23 cellular contexts compared by ENCODE assay signal in genomic region chr17:27497696-27498095, GRCh38. TPM values are rescaled to one million over a fixed set of nuclear protein-coding genes. Genes with fewer than 3 reads are reported as not detected.
DNase-seq lines count a peak whose midpoint lies in the region; ATAC-seq and TF ChIP-seq lines count a peak whose summit lies in the region.
"Had no signal": no experiment of that assay in that cellular context is flagged by ENCODE, and none has a peak within 500 bp of the region (broad histone marks: within the 10 kb centered on the region; RNA-seq: fewer than 3 reads in every experiment).

No MANE protein-coding gene starts in this region.

- CTCF ChIA-PET in MCF 10A (lab: Yijun Ruan, JAX) = interaction anchor here (0.6 to 12.2 kb wide), 4 partner anchors 28 to 143 kb away, joined by 3 to 196 read pairs (median 4); no protein-coding TSS in a partner anchor

- no peak overlapping the region for H3K27ac Mint-ChIP-seq in MCF 10A (ENCODE audit: low read depth, unreplicated experiment)
- H3K27ac Mint-ChIP-seq: activated T-cell treated with anti-CD3 and anti-CD28 coated beads, Interleukin-2, amount 50 U/mL, for 24 hours had no signal

- H3K27me3 ChIP-seq in hepatocyte = no peaks in the 10 kb centered on the region
- no peaks in the 10 kb centered on the region for H3K27me3 ChIP-seq in smooth muscle cell (ENCODE audit: low read depth)
- no peaks in the 10 kb centered on the region for H3K27me3 ChIP-seq in GM23248 (replicated peaks; ENCODE audit: insufficient read depth)
- H3K27me3 ChIP-seq: adrenal gland had no signal

- H3K36me3 Mint-ChIP-seq in MCF 10A (ENCODE audit: insufficient read depth, unreplicated experiment) = peaks cover 6% of the 10 kb centered on the region

- H4K20me1 ChIP-seq in hepatocyte (ENCODE audit: insufficient read depth, poor library complexity, severe bottlenecking) = no peaks in the 10 kb centered on the region
- peaks cover 98% of the 10 kb centered on the region for H4K20me1 ChIP-seq in smooth muscle cell (ENCODE audit: low read depth)
- no peaks in the 10 kb centered on the region for H4K20me1 ChIP-seq in GM23248 (ENCODE audit: insufficient read depth)

- ATAC-seq in HG03457 (IDR thresholded peaks at IDR 0.05; ENCODE audit: unreplicated experiment) (no peak), GM21723 (IDR thresholded peaks at IDR 0.05; ENCODE audit: unreplicated experiment) (no peak)

- POLR2A ChIA-PET in MCF 10A (lab: Yijun Ruan, JAX) = interaction anchor here (1.0 to 1.6 kb wide), 4 partner anchors 19 to 203 kb away, joined by 3 to 6 read pairs (median 4); partner anchors contain the start of gene WSB1

- H3K4me1 ChIP-seq in hepatocyte (ENCODE audit: insufficient read depth) = peaks cover 48% of the 10 kb centered on the region
- peaks cover 48% of the 10 kb centered on the region for H3K4me1 ChIP-seq in smooth muscle cell (ENCODE audit: low read depth)
- H3K4me1 ChIP-seq in GM23248 (ENCODE audit: insufficient read depth) = peaks cover 20% of the 10 kb centered on the region

- H3F3A ChIP-seq in smooth muscle cell (ENCODE audit: low read depth) (peaks cover 18% of the 10 kb centered on the region), GM23248 (ENCODE audit: insufficient read depth) (no peaks in the 10 kb centered on the region)

- H3K27me3 Mint-ChIP-seq in MCF 10A (ENCODE audit: insufficient read depth, unreplicated experiment) = no peaks in the 10 kb centered on the region
- H3K27me3 Mint-ChIP-seq: activated T-cell treated with anti-CD3 and anti-CD28 coated beads, Interleukin-2, amount 50 U/mL, for 24 hours had no signal

- H3K9ac ChIP-seq in smooth muscle cell (ENCODE audit: low read depth) (no peak overlapping the region), GM23248 (no peak overlapping the region)

- peak; percentile 13 for TF ChIP-seq POLR2A in GM18526 (IDR thresholded peaks at IDR 0.05; ENCODE audit: extremely low read depth, insufficient read length)

- DNase-seq in MCF 10A (ENCODE audit: unreplicated experiment) (peak; percentile 73), hepatocyte (ENCODE audit: low spot score) (no peak), smooth muscle cell (lab: John Stamatoyannopoulos, UW; ENCODE audit: unreplicated experiment) (no peak), dedifferentiated amniotic fluid mesenchymal stem cell (ENCODE audit: extremely low spot score) (no peak), GM23248 (no peak)
- DNase-seq: ACHN; activated CD4-positive, CD25-positive, alpha-beta regulatory T cell treated with anti-CD3 and anti-CD28 coated beads, Interleukin-2, amount 50 U/mL, for 72 hours; activated naive CD4-positive, alpha-beta T cell; activated T-cell treated with anti-CD3 and anti-CD28 coated beads, Interleukin-2, amount 50 U/mL, for 24 hours; adrenal gland; DMS153; foreskin fibroblast; GDM1; islet precursor cell; NCI-H1048; NCI-H1930; OCI-M1; Right ventricle myocardium superior had no signal

- peak overlapping the region; percentile 73 for H3K4me2 ChIP-seq in hepatocyte
- no peak overlapping the region for H3K4me2 ChIP-seq in smooth muscle cell
- no peak overlapping the region for H3K4me2 ChIP-seq in GM23248 (ENCODE audit: unreplicated experiment)

- H3K9me3 Mint-ChIP-seq in MCF 10A (ENCODE audit: unreplicated experiment) = peaks cover 7% of the 10 kb centered on the region

- H3K4me3 Mint-ChIP-seq in MCF 10A (ENCODE audit: unreplicated experiment) = no peak overlapping the region
- H3K4me3 Mint-ChIP-seq: activated T-cell treated with anti-CD3 and anti-CD28 coated beads, Interleukin-2, amount 50 U/mL, for 24 hours; CD14-positive monocyte had no signal

- H3K36me3 ChIP-seq in hepatocyte (replicated peaks; ENCODE audit: insufficient read depth, low read depth) (no peaks in the 10 kb centered on the region), smooth muscle cell (ENCODE audit: low read depth) (no peaks in the 10 kb centered on the region), GM23248 (ENCODE audit: low read depth) (no peaks in the 10 kb centered on the region)
- H3K36me3 ChIP-seq: adrenal gland had no signal

- peaks cover 17% of the 10 kb centered on the region for H3K4me1 Mint-ChIP-seq in MCF 10A (ENCODE audit: insufficient read depth, unreplicated experiment)

- in situ Hi-C loops in GM23248 (cut with MboI) = loop anchor here (10.0 kb wide), 1 partner anchor 153 kb away; no protein-coding TSS in a partner anchor

- peak overlapping the region; percentile 98 for H3K27ac ChIP-seq in hepatocyte
- H3K27ac ChIP-seq in smooth muscle cell (ENCODE audit: low read depth) = peak overlapping the region; percentile 44
- H3K27ac ChIP-seq in GM23248 = no peak overlapping the region
- H3K27ac ChIP-seq: adrenal gland, coronary artery had no signal

- WGBS in hepatocyte (ENCODE audit: low lambda C conversion rate, missing lambda C conversion rate) = 94% methylated on average over 5 of the region's 5 CpGs
- 87% methylated on average over 5 of the region's 5 CpGs for WGBS in smooth muscle cell (ENCODE audit: low lambda C conversion rate)
- WGBS in GM23248 (ENCODE audit: low coverage in 1 of 2, low lambda C conversion rate in 2 of 2, missing lambda C conversion rate in 2 of 2), 2 experiments = 70 to 75% methylated on average over 5 of the region's 5 CpGs

- TF ChIP-seq CTCF in MCF 10A (IDR thresholded peaks at IDR 0.05; ENCODE audit: unreplicated experiment) = no peak
- no peak for TF ChIP-seq CTCF in hepatocyte (IDR thresholded peaks at IDR 0.05; ENCODE audit: poor library complexity)
- TF ChIP-seq CTCF in smooth muscle cell (IDR thresholded peaks at IDR 0.05; ENCODE audit: borderline replicate concordance, insufficient read depth, poor library complexity, severe bottlenecking) = no peak

- H3K9me3 ChIP-seq in hepatocyte (ENCODE audit: low read depth) = no peaks in the 10 kb centered on the region
- H3K9me3 ChIP-seq in smooth muscle cell (replicated peaks; ENCODE audit: low read depth) = no peaks in the 10 kb centered on the region
- no peaks in the 10 kb centered on the region for H3K9me3 ChIP-seq in GM23248 (ENCODE audit: low read depth)
- H3K9me3 ChIP-seq: adrenal gland had no signal

- H3K4me3 ChIP-seq in hepatocyte = no peak overlapping the region
- H3K4me3 ChIP-seq in smooth muscle cell = no peak overlapping the region
- no peak overlapping the region for H3K4me3 ChIP-seq in GM23248
- H3K4me3 ChIP-seq: adrenal gland, coronary artery had no signal

- H3K79me2 ChIP-seq in hepatocyte (peaks cover 86% of the 10 kb centered on the region), smooth muscle cell (ENCODE audit: low read depth) (peaks cover 99% of the 10 kb centered on the region), GM23248 (ENCODE audit: insufficient read depth) (no peaks in the 10 kb centered on the region)

- no TSS peak for BruUV-seq in MCF 10A (replicated peaks; lab: Mats Ljungman, UMichigan)

- no peak overlapping the region for H2AFZ ChIP-seq in hepatocyte
- H2AFZ ChIP-seq in smooth muscle cell (ENCODE audit: low read depth) = no peak overlapping the region
- H2AFZ ChIP-seq in GM23248 = no peak overlapping the region

- intact Hi-C loops in MCF 10A (cut with micrococcal nuclease) = no loop called here

- no peaks in the 10 kb centered on the region for H3K9me2 ChIP-seq in hepatocyte (replicated peaks; ENCODE audit: insufficient read depth)
- H3K9me2 ChIP-seq in GM23248 (ENCODE audit: insufficient read depth) = no peaks in the 10 kb centered on the region

RNA-seq across cellular contexts. Expression of gene KSR1, which starts 41.4 kb away (rescaled TPM):
- 7.2 and 10.2 TPM in 2 replicates for total RNA-seq in MCF 10A (2022)
- total RNA-seq in hepatocyte = 19.9 and 32.6 TPM in 2 replicates
- 16.2 and 23.8 TPM in 2 replicates for polyA plus RNA-seq in hepatocyte
- 65.1 and 69.2 TPM in 2 replicates for total RNA-seq in smooth muscle cell
- polyA plus RNA-seq in smooth muscle cell = 40.4 and 53.2 TPM in 2 replicates
- total RNA-seq in GM23248 (2014; rRNA removed; shearing (Covaris generic)) = 2.5 and 9.6 TPM in 2 replicates
- polyA plus RNA-seq in GM23248 (2016; fragmentation: Nextera tagmentation; extraction: Ambion mirVana) = 0.98 and 1.3 TPM in 2 replicates
